Comparison of ENCODE assay signal across 1 cellular context in the genomic region with DNA sequence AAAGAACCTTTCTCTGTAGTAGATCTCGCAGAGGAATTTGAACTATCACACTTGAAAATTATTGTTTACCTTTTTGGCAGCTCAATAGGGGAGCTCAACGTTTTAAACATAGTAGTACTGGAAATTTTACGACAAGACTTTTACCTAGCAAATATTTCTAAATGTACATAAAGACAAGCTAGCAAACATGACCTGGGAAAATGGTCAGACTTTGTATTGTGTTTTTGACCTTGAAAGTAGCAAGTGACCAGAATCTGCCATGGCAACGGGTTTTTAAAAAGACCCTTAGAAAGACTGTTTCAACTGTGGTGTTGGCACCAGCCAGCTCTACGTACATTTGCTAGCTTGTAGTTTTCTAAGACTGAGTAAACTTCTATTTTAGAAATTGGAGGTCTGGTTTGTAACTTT.
TF ChIP-seq lines count a peak whose summit lies in the region.

No MANE protein-coding gene starts in this region.

TF ChIP-seq in HepG2, 621 proteins besides CTCF, POLR2A, EP300 and RAD21 (continued from another document and continues in another):
- TF ChIP-seq, protein P1, sequence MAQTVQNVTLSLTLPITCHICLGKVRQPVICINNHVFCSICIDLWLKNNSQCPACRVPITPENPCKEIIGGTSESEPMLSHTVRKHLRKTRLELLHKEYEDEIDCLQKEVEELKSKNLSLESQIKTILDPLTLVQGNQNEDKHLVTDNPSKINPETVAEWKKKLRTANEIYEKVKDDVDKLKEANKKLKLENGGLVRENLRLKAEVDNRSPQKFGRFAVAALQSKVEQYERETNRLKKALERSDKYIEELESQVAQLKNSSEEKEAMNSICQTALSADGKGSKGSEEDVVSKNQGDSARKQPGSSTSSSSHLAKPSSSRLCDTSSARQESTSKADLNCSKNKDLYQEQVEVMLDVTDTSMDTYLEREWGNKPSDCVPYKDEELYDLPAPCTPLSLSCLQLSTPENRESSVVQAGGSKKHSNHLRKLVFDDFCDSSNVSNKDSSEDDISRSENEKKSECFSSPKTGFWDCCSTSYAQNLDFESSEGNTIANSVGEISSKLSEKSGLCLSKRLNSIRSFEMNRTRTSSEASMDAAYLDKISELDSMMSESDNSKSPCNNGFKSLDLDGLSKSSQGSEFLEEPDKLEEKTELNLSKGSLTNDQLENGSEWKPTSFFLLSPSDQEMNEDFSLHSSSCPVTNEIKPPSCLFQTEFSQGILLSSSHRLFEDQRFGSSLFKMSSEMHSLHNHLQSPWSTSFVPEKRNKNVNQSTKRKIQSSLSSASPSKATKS (CRISPR knock-in tag; IDR thresholded peaks at IDR 0.05), result no peak
- TF ChIP-seq ZFP82 (CRISPR knock-in tag; IDR thresholded peaks at IDR 0.05; ENCODE audit: borderline replicate concordance), result no peak
- TF ChIP-seq ZNF777 (CRISPR knock-in tag; IDR thresholded peaks at IDR 0.05), result no peak
- no peak for TF ChIP-seq EHMT2 (IDR thresholded peaks at IDR 0.05; ENCODE audit: borderline replicate concordance, low read depth, low read length)
- TF ChIP-seq FOSL1 (CRISPR knock-in tag; IDR thresholded peaks at IDR 0.05; ENCODE audit: borderline replicate concordance), result no peak
- TF ChIP-seq ZBTB21 (CRISPR knock-in tag; IDR thresholded peaks at IDR 0.05), result no peak
- TF ChIP-seq, protein P2, sequence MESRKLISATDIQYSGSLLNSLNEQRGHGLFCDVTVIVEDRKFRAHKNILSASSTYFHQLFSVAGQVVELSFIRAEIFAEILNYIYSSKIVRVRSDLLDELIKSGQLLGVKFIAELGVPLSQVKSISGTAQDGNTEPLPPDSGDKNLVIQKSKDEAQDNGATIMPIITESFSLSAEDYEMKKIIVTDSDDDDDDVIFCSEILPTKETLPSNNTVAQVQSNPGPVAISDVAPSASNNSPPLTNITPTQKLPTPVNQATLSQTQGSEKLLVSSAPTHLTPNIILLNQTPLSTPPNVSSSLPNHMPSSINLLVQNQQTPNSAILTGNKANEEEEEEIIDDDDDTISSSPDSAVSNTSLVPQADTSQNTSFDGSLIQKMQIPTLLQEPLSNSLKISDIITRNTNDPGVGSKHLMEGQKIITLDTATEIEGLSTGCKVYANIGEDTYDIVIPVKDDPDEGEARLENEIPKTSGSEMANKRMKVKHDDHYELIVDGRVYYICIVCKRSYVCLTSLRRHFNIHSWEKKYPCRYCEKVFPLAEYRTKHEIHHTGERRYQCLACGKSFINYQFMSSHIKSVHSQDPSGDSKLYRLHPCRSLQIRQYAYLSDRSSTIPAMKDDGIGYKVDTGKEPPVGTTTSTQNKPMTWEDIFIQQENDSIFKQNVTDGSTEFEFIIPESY (CRISPR knock-in tag; IDR thresholded peaks at IDR 0.05), result no peak
- TF ChIP-seq ZNF263 (CRISPR knock-in tag; IDR thresholded peaks at IDR 0.05), result no peak
- 0 out of 2 replicates have a peak, but pooled peaks have one; percentile 10 for TF ChIP-seq GFI1 (CRISPR knock-in tag; IDR thresholded peaks at IDR 0.05; ENCODE audit: borderline replicate concordance)
- TF ChIP-seq TGIF2 (CRISPR knock-in tag; IDR thresholded peaks at IDR 0.05), result no peak
- no peak for TF ChIP-seq ZNF33A (CRISPR knock-in tag; IDR thresholded peaks at IDR 0.05; ENCODE audit: borderline replicate concordance)
- TF ChIP-seq, protein P3, sequence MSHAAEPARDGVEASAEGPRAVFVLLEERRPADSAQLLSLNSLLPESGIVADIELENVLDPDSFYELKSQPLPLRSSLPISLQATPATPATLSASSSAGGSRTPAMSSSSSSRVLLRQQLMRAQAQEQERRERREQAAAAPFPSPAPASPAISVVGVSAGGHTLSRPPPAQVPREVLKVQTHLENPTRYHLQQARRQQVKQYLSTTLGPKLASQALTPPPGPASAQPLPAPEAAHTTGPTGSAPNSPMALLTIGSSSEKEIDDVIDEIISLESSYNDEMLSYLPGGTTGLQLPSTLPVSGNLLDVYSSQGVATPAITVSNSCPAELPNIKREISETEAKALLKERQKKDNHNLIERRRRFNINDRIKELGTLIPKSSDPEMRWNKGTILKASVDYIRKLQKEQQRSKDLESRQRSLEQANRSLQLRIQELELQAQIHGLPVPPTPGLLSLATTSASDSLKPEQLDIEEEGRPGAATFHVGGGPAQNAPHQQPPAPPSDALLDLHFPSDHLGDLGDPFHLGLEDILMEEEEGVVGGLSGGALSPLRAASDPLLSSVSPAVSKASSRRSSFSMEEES (CRISPR knock-in tag; IDR thresholded peaks at IDR 0.05), result peak; percentile 80
- TF ChIP-seq, protein P4, sequence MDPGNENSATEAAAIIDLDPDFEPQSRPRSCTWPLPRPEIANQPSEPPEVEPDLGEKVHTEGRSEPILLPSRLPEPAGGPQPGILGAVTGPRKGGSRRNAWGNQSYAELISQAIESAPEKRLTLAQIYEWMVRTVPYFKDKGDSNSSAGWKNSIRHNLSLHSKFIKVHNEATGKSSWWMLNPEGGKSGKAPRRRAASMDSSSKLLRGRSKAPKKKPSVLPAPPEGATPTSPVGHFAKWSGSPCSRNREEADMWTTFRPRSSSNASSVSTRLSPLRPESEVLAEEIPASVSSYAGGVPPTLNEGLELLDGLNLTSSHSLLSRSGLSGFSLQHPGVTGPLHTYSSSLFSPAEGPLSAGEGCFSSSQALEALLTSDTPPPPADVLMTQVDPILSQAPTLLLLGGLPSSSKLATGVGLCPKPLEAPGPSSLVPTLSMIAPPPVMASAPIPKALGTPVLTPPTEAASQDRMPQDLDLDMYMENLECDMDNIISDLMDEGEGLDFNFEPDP (CRISPR knock-in tag; conservative IDR thresholded peaks at IDR 0.05), result no peak
- 0 out of 2 replicates have a peak, but pooled peaks have one; percentile 36 for TF ChIP-seq SNAPC2 (CRISPR knock-in tag; IDR thresholded peaks at IDR 0.05)
- TF ChIP-seq DNMT1 (CRISPR knock-in tag; IDR thresholded peaks at IDR 0.05), result no peak
- TF ChIP-seq, protein P5, sequence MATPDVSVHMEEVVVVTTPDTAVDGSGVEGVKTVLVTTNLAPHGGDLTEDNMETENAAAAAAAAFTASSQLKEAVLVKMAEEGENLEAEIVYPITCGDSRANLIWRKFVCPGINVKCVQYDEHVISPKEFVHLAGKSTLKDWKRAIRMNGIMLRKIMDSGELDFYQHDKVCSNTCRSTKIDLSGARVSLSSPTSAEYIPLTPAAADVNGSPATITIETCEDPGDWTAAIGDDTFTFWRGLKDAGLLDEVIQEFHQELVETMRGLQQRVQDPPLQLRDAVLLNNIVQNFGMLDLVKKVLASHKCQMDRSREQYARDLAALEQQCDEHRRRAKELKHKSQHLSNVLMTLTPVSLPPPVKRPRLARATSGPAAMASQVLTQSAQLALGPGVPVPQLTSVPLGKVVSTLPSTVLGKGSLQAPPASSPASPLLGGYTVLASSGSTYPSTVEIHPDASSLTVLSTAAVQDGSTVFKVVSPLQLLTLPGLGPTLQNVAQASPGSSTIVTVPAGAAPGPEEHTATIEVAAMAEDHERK (CRISPR knock-in tag; IDR thresholded peaks at IDR 0.05; ENCODE audit: low read depth), result no peak
- no peak for TF ChIP-seq ZNF326 (CRISPR knock-in tag; IDR thresholded peaks at IDR 0.05; ENCODE audit: borderline replicate concordance)
- no peak for TF ChIP-seq CCDC6 (CRISPR knock-in tag; IDR thresholded peaks at IDR 0.05)
- TF ChIP-seq MYNN (CRISPR knock-in tag; IDR thresholded peaks at IDR 0.05; ENCODE audit: low read depth), result no peak
- TF ChIP-seq ZNF180 (CRISPR knock-in tag; IDR thresholded peaks at IDR 0.05; ENCODE audit: borderline replicate concordance, low read depth), result no peak
- TF ChIP-seq PAX8 (CRISPR knock-in tag; IDR thresholded peaks at IDR 0.05; ENCODE audit: borderline replicate concordance), result no peak
- TF ChIP-seq ZNF644 (CRISPR knock-in tag; IDR thresholded peaks at IDR 0.05; ENCODE audit: low read depth), result peak; percentile 58; the same call in 1 of the 2 replicates
- peak; percentile 79 for TF ChIP-seq KDM6A (CRISPR knock-in tag; IDR thresholded peaks at IDR 0.05; ENCODE audit: low read depth)
- TF ChIP-seq ZNF792 (CRISPR knock-in tag; IDR thresholded peaks at IDR 0.05), result 0 out of 2 replicates have a peak, but pooled peaks have one; percentile 13
- 0 out of 2 replicates have a peak, but pooled peaks have one; percentile 83 for TF ChIP-seq ZNF382 (CRISPR knock-in tag; IDR thresholded peaks at IDR 0.05; ENCODE audit: borderline replicate concordance)
- no peak for TF ChIP-seq RARG (CRISPR knock-in tag; IDR thresholded peaks at IDR 0.05; ENCODE audit: low read depth)
- TF ChIP-seq ZKSCAN1 (IDR thresholded peaks at IDR 0.05; ENCODE audit: low read length), result peak; percentile 29; the same call in 1 of the 2 replicates
- TF ChIP-seq GATA4 (IDR thresholded peaks at IDR 0.05; ENCODE audit: borderline replicate concordance, low read depth), result peak; percentile 90; the same call in 1 of the 2 replicates
- no peak for TF ChIP-seq FOXM1 (CRISPR knock-in tag; IDR thresholded peaks at IDR 0.05)
- TF ChIP-seq ZNF484 (CRISPR knock-in tag; IDR thresholded peaks at IDR 0.05; ENCODE audit: borderline replicate concordance, low read depth), result no peak
- TF ChIP-seq ZNF841 (CRISPR knock-in tag; IDR thresholded peaks at IDR 0.05; ENCODE audit: borderline replicate concordance), result no peak
- peak; percentile 57 for TF ChIP-seq PHF21A (CRISPR knock-in tag; IDR thresholded peaks at IDR 0.05)
- 0 out of 2 replicates have a peak, but pooled peaks have one; percentile 6 for TF ChIP-seq ZNF816 (CRISPR knock-in tag; IDR thresholded peaks at IDR 0.05; ENCODE audit: borderline replicate concordance)
- no peak for TF ChIP-seq ZNF256 (CRISPR knock-in tag; conservative IDR thresholded peaks at IDR 0.05)
- no peak for TF ChIP-seq ZNF670 (CRISPR knock-in tag; IDR thresholded peaks at IDR 0.05; ENCODE audit: borderline replicate concordance)
- TF ChIP-seq, protein P6, sequence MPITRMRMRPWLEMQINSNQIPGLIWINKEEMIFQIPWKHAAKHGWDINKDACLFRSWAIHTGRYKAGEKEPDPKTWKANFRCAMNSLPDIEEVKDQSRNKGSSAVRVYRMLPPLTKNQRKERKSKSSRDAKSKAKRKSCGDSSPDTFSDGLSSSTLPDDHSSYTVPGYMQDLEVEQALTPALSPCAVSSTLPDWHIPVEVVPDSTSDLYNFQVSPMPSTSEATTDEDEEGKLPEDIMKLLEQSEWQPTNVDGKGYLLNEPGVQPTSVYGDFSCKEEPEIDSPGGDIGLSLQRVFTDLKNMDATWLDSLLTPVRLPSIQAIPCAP (CRISPR knock-in tag; IDR thresholded peaks at IDR 0.05; ENCODE audit: low read depth), result no peak
- no peak for TF ChIP-seq ZNF605 (CRISPR knock-in tag; IDR thresholded peaks at IDR 0.05)
- TF ChIP-seq MTF1 (CRISPR knock-in tag; IDR thresholded peaks at IDR 0.05), result no peak
- no peak for TF ChIP-seq ZNF737 (CRISPR knock-in tag; IDR thresholded peaks at IDR 0.05; ENCODE audit: borderline replicate concordance)
- TF ChIP-seq HOXD1 (CRISPR knock-in tag; IDR thresholded peaks at IDR 0.05), result peak; percentile 51; the same call in 1 of the 2 replicates
- no peak for TF ChIP-seq ZNF530 (CRISPR knock-in tag; IDR thresholded peaks at IDR 0.05; ENCODE audit: low read depth)
- no peak for TF ChIP-seq AGO1 (IDR thresholded peaks at IDR 0.05; ENCODE audit: low read depth, low read length, poor library complexity, severe bottlenecking)
- TF ChIP-seq ZNF331 (CRISPR knock-in tag; IDR thresholded peaks at IDR 0.05), result peak; percentile 74; the same call in 1 of the 2 replicates
- TF ChIP-seq, protein P7, sequence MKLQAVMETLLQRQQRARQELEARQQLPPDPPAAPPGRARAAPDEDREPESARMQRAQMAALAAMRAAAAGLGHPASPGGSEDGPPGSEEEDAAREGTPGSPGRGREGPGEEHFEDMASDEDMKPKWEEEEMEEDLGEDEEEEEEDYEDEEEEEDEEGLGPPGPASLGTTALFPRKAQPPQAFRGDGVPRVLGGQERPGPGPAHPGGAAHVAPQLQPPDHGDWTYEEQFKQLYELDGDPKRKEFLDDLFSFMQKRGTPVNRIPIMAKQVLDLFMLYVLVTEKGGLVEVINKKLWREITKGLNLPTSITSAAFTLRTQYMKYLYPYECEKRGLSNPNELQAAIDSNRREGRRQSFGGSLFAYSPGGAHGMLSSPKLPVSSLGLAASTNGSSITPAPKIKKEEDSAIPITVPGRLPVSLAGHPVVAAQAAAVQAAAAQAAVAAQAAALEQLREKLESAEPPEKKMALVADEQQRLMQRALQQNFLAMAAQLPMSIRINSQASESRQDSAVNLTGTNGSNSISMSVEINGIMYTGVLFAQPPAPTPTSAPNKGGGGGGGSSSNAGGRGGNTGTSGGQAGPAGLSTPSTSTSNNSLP (IDR thresholded peaks at IDR 0.05; ENCODE audit: low read depth, low read length), result peak; percentile 33; the same call in 1 of the 2 replicates
- TF ChIP-seq ZFX (CRISPR knock-in tag; IDR thresholded peaks at IDR 0.05; ENCODE audit: low read depth), result no peak
- no peak for TF ChIP-seq ZNF205 (CRISPR knock-in tag; IDR thresholded peaks at IDR 0.05)
- TF ChIP-seq TCF7 (IDR thresholded peaks at IDR 0.05; ENCODE audit: low read depth), result peak; percentile 65; the same call in 1 of the 2 replicates
- TF ChIP-seq ZNF569 (CRISPR knock-in tag; IDR thresholded peaks at IDR 0.05; ENCODE audit: borderline replicate concordance), result no peak
- TF ChIP-seq RBM39 (IDR thresholded peaks at IDR 0.05; ENCODE audit: low read depth, low read length, poor library complexity, severe bottlenecking), result no peak
- TF ChIP-seq LCORL (IDR thresholded peaks at IDR 0.05), result no peak
- peak; percentile 67 for TF ChIP-seq LCORL (CRISPR knock-in tag; IDR thresholded peaks at IDR 0.05)
- peak; percentile 83; the same call in 1 of the 2 replicates for TF ChIP-seq MIER3 (CRISPR knock-in tag; IDR thresholded peaks at IDR 0.05; ENCODE audit: borderline replicate concordance)
- no peak for TF ChIP-seq GTF3A (CRISPR knock-in tag; conservative IDR thresholded peaks at IDR 0.05)
- no peak for TF ChIP-seq ZNF749 (CRISPR knock-in tag; IDR thresholded peaks at IDR 0.05; ENCODE audit: borderline replicate concordance)
- no peak for TF ChIP-seq ZNF337 (CRISPR knock-in tag; IDR thresholded peaks at IDR 0.05; ENCODE audit: borderline replicate concordance, low read depth)
- TF ChIP-seq NR2C2 (CRISPR knock-in tag; IDR thresholded peaks at IDR 0.05; ENCODE audit: borderline replicate concordance), result peak; percentile 64; the same call in 1 of the 2 replicates
- TF ChIP-seq FOSL2 (CRISPR knock-in tag; IDR thresholded peaks at IDR 0.05), result peak; percentile 33; the same call in 1 of the 2 replicates
- no peak for TF ChIP-seq HOXA5 (CRISPR knock-in tag; IDR thresholded peaks at IDR 0.05)
- no peak for TF ChIP-seq TOPORS (CRISPR knock-in tag; IDR thresholded peaks at IDR 0.05)
- no peak for TF ChIP-seq GTF2F1 (IDR thresholded peaks at IDR 0.05; ENCODE audit: low read length)
- no peak for TF ChIP-seq SRSF9 (IDR thresholded peaks at IDR 0.05; ENCODE audit: borderline replicate concordance, insufficient read depth, low read depth, low read length, poor library complexity, severe bottlenecking)
- no peak for TF ChIP-seq ZNF747 (CRISPR knock-in tag; IDR thresholded peaks at IDR 0.05; ENCODE audit: borderline replicate concordance)
- TF ChIP-seq SMYD3 (CRISPR knock-in tag; IDR thresholded peaks at IDR 0.05), result no peak
- no peak for TF ChIP-seq STAT5B (CRISPR knock-in tag; IDR thresholded peaks at IDR 0.05)
- TF ChIP-seq KLF6 (CRISPR knock-in tag; IDR thresholded peaks at IDR 0.05), result 0 out of 2 replicates have a peak, but pooled peaks have one; percentile 51
- peak; percentile 38; the same call in 1 of the 2 replicates for TF ChIP-seq REPIN1 (CRISPR knock-in tag; IDR thresholded peaks at IDR 0.05; ENCODE audit: borderline replicate concordance, low read depth)
- TF ChIP-seq, protein P8, sequence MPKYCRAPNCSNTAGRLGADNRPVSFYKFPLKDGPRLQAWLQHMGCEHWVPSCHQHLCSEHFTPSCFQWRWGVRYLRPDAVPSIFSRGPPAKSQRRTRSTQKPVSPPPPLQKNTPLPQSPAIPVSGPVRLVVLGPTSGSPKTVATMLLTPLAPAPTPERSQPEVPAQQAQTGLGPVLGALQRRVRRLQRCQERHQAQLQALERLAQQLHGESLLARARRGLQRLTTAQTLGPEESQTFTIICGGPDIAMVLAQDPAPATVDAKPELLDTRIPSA (CRISPR knock-in tag; IDR thresholded peaks at IDR 0.05; ENCODE audit: borderline replicate concordance), result no peak
